In genomic region chr1:236161230-236161629, GRCh38 we compare ENCODE assay signal across 16 cellular contexts.
"Had no signal": no experiment of that assay in that cellular context is flagged by ENCODE, and none has a peak within 500 bp of the region (broad histone marks: within the 10 kb centered on the region; RNA-seq: fewer than 3 reads in every experiment).

No MANE protein-coding gene starts in this region.

- H3K4me3 ChIP-seq: ovary, sigmoid colon, spleen had no signal

- DNase-seq: activated CD4-positive, alpha-beta T cell treated with anti-CD3 and anti-CD28 coated beads for 4 hours; activated CD8-positive, alpha-beta memory T cell treated with anti-CD3 and anti-CD28 coated beads, Interleukin-2, amount 50 U/mL, for 4 hours; activated CD8-positive, alpha-beta T cell treated with anti-CD3 and anti-CD28 coated beads for 36 hours; activated T-cell treated with anti-CD3 and anti-CD28 coated beads, Interleukin-2, amount 50 U/mL, for 72 hours; cerebellar nuclear complex; effector memory CD4-positive, alpha-beta T cell; foreskin melanocyte; ovary; T-helper 1 cell; T1000; WERI-Rb-1 had no signal

- H3K36me3 ChIP-seq: ovary, sigmoid colon, spleen, WERI-Rb-1 had no signal

- H3K4me1 ChIP-seq: sigmoid colon had no signal

- H3K27ac Mint-ChIP-seq: type B pancreatic cell had no signal

- H3K27ac ChIP-seq: epithelial cell of prostate, ovary, sigmoid colon, WERI-Rb-1 had no signal

- H3K27me3 ChIP-seq: ovary, sigmoid colon, spleen had no signal

- H3K4me3 Mint-ChIP-seq: activated CD8-positive, alpha-beta T cell treated with anti-CD3 and anti-CD28 coated beads for 36 hours; type B pancreatic cell had no signal

- ATAC-seq: activated CD8-positive, alpha-beta T cell treated with anti-CD3 and anti-CD28 coated beads for 36 hours; activated T-cell treated with anti-CD3 and anti-CD28 coated beads, Interleukin-2, amount 50 U/mL, for 72 hours; SK-N-SH treated with all-trans-retinoic acid at 6 μM for 48 hours had no signal

- H3K27me3 Mint-ChIP-seq: activated CD8-positive, alpha-beta T cell treated with anti-CD3 and anti-CD28 coated beads for 36 hours; type B pancreatic cell had no signal
